Comparison of ENCODE assay signal across 16 cellular contexts in the genomic region with DNA sequence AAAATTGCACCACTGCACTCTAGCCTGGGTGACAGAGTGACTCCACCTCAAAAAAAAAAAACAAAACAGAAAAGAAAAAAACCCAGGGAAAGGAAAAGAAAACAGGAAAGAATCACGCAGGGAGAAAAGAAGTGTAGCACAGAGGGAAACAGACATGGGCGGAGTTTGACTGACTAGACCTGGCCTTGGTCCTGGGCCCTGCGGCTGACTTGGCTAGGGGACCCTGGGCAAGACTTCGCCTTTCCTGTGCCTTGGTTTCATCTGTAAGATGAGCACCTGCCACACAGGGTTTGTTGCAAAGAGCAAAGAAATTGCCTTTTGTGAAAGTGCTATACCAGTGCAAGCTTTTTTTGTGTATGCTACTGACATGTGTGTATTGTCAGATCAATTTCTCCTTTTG.
DNase-seq lines count a peak whose midpoint lies in the region; ATAC-seq and TF ChIP-seq lines count a peak whose summit lies in the region.
"Had no signal": no experiment of that assay in that cellular context is flagged by ENCODE, and none has a peak within 500 bp of the region (broad histone marks: within the 10 kb centered on the region; RNA-seq: fewer than 3 reads in every experiment).

No MANE protein-coding gene starts in this region.

- H3K79me2 ChIP-seq in GM23248 (ENCODE audit: insufficient read depth) (no peaks in the 10 kb centered on the region), neural progenitor cell (ENCODE audit: low read depth) (no peaks in the 10 kb centered on the region)

- no peaks in the 10 kb centered on the region for H3K36me3 Mint-ChIP-seq in brain
- H3K36me3 Mint-ChIP-seq in neural progenitor cell, result no peaks in the 10 kb centered on the region
- no peaks in the 10 kb centered on the region for H3K36me3 Mint-ChIP-seq in activated naive CD4-positive, alpha-beta T cell treated with anti-CD3 and anti-CD28 coated beads, Interleukin-2, amount 50 U/mL, for 72 hours

- no peaks in the 10 kb centered on the region for H3K9me2 ChIP-seq in GM23248 (ENCODE audit: insufficient read depth)

- H3K27ac ChIP-seq in GM23248, result no peak overlapping the region
- no peak overlapping the region for H3K27ac ChIP-seq in neural progenitor cell

- CTCF ChIA-PET in HEK293T (lab: Yijun Ruan, JAX), result no interaction called here

- DNase-seq in GM23248 (peak; percentile 23), NCI-H69 (lab: John Stamatoyannopoulos, UW) (peak; percentile 3), neural progenitor cell (ENCODE audit: low spot score) (no peak), HEK293T (ENCODE audit: extremely low spot score) (no peak), T1000 (lab: John Stamatoyannopoulos, UW) (no peak)
- no peak for DNase-seq in activated naive CD4-positive, alpha-beta T cell treated with anti-CD3 and anti-CD28 coated beads, Interleukin-2, amount 50 U/mL, for 72 hours (ENCODE audit: low spot score in 2 of 2)
- DNase-seq: AML-193, COR-L47, DMS153, HCEC 1CT, MV-4-11, NCI-H1417 treated with DMSO at 0.1 percent for 48 hours, NCI-H1930, NCI-H2171 treated with DMSO at 0.1 percent for 48 hours, SHP77 treated with DMSO at 0.1 percent for 48 hours had no signal

- peaks cover 6% of the 10 kb centered on the region; the same call in 1 of the 2 replicates for H3K4me1 ChIP-seq in GM23248 (ENCODE audit: insufficient read depth)
- peaks cover 19% of the 10 kb centered on the region for H3K4me1 ChIP-seq in neural progenitor cell

- H3K9me3 ChIP-seq in GM23248 (ENCODE audit: low read depth), result no peaks in the 10 kb centered on the region
- H3K9me3 ChIP-seq in neural progenitor cell (ENCODE audit: low read depth), result no peaks in the 10 kb centered on the region

- H3K4me2 ChIP-seq in GM23248 (ENCODE audit: unreplicated experiment) (no peak overlapping the region), neural progenitor cell (no peak overlapping the region)

- in situ Hi-C loops in GM23248 (cut with MboI), result no loop called here

- TF ChIP-seq CTCF in brain (conservative IDR thresholded peaks at IDR 0.05) (no peak), neural progenitor cell (IDR thresholded peaks at IDR 0.05) (no peak)

- peaks cover 79% of the 10 kb centered on the region for H3K27me3 ChIP-seq in GM23248 (replicated peaks; ENCODE audit: insufficient read depth)
- no peaks in the 10 kb centered on the region for H3K27me3 ChIP-seq in neural progenitor cell

- 16 to 17% methylated on average over 4 of the region's 4 CpGs for WGBS in GM23248 (ENCODE audit: low coverage in 1 of 2, low lambda C conversion rate in 2 of 2, missing lambda C conversion rate in 2 of 2), 2 experiments

- peaks cover 16% of the 10 kb centered on the region for H3K27me3 Mint-ChIP-seq in brain
- peaks cover 21% of the 10 kb centered on the region for H3K27me3 Mint-ChIP-seq in neural progenitor cell (ENCODE audit: insufficient read depth, low read depth)

- H3K9me3 Mint-ChIP-seq in brain, result peaks cover 0 to 7% (median 0%) of the 10 kb centered on the region in 5 experiments
- no peaks in the 10 kb centered on the region for H3K9me3 Mint-ChIP-seq in neural progenitor cell
- H3K9me3 Mint-ChIP-seq in activated naive CD4-positive, alpha-beta T cell treated with anti-CD3 and anti-CD28 coated beads, Interleukin-2, amount 50 U/mL, for 72 hours, result no peaks in the 10 kb centered on the region

- H3K4me3 ChIP-seq in GM23248 (no peak overlapping the region), neural progenitor cell (no peak overlapping the region)

- H2AFZ ChIP-seq in GM23248, result no peak overlapping the region
- H2AFZ ChIP-seq in neural progenitor cell (replicated peaks), result no peak overlapping the region

- ATAC-seq in activated naive CD4-positive, alpha-beta T cell treated with anti-CD3 and anti-CD28 coated beads, Interleukin-2, amount 50 U/mL, for 72 hours, result no peak

- H3K9ac ChIP-seq in GM23248, result no peak overlapping the region
- no peak overlapping the region for H3K9ac ChIP-seq in neural progenitor cell

- H3K4me3 Mint-ChIP-seq in brain (no peak overlapping the region), neural progenitor cell (no peak overlapping the region)

- H3K36me3 ChIP-seq in GM23248 (ENCODE audit: low read depth), result no peaks in the 10 kb centered on the region
- no peaks in the 10 kb centered on the region for H3K36me3 ChIP-seq in neural progenitor cell

- POLR2A ChIA-PET in HEK293T (lab: Yijun Ruan, JAX), result no interaction called here

- peak overlapping the region in 3 of 5 experiments; percentile 56 to 88 (median 69) for H3K27ac Mint-ChIP-seq in brain
- peak overlapping the region; percentile 57 for H3K27ac Mint-ChIP-seq in neural progenitor cell
- H3K27ac Mint-ChIP-seq in activated naive CD4-positive, alpha-beta T cell treated with anti-CD3 and anti-CD28 coated beads, Interleukin-2, amount 50 U/mL, for 72 hours, result no peak overlapping the region

- H3K4me1 Mint-ChIP-seq in brain, result peaks cover 95% of the 10 kb centered on the region
- peaks cover 91% of the 10 kb centered on the region for H3K4me1 Mint-ChIP-seq in neural progenitor cell

- H4K20me1 ChIP-seq in GM23248 (ENCODE audit: insufficient read depth) (no peaks in the 10 kb centered on the region), neural progenitor cell (ENCODE audit: low read depth) (no peaks in the 10 kb centered on the region)

- H3F3A ChIP-seq in GM23248 (ENCODE audit: insufficient read depth) (no peaks in the 10 kb centered on the region), neural progenitor cell (ENCODE audit: low read depth) (peaks cover 15% of the 10 kb centered on the region)

TF ChIP-seq in HEK293T, 16 proteins besides CTCF, POLR2A, EP300 and RAD21:
- TF ChIP-seq ZNF384 (IDR thresholded peaks at IDR 0.05) (no peak), SUZ12 (IDR thresholded peaks at IDR 0.05) (no peak), NFRKB (IDR thresholded peaks at IDR 0.05) (no peak), L3MBTL2 (conservative IDR thresholded peaks at IDR 0.05) (no peak), TARDBP (IDR thresholded peaks at IDR 0.05) (no peak), FOXM1 (IDR thresholded peaks at IDR 0.05; ENCODE audit: borderline replicate concordance) (no peak), SP1 (IDR thresholded peaks at IDR 0.05) (no peak)

Comparison
In these comparisons a context has a peak if more than half of its experiments do, and no peak if none do; other contexts are left out.
1. DNase-seq: peak in GM23248 (single experiment) and NCI-H69 (single experiment); none in neural progenitor cell (single experiment), activated naive CD4-positive, alpha-beta T cell treated with anti-CD3 and anti-CD28 coated beads, Interleukin-2, amount 50 U/mL, for 72 hours (0 of 2), HEK293T (single experiment) and T1000 (single experiment).
2. H3K27ac Mint-ChIP-seq: peak in brain (3 of 5) and neural progenitor cell (single experiment); none in activated naive CD4-positive, alpha-beta T cell treated with anti-CD3 and anti-CD28 coated beads, Interleukin-2, amount 50 U/mL, for 72 hours (0 of 2).